27 cellular contexts compared by ENCODE assay signal in genomic region chr4:4913147-4913561, GRCh38. TPM values are rescaled to one million over a fixed set of nuclear protein-coding genes. Genes with fewer than 3 reads are reported as not detected.
DNase-seq lines count a peak whose midpoint lies in the region; ATAC-seq and TF ChIP-seq lines count a peak whose summit lies in the region.
"Had no signal": no experiment of that assay in that cellular context is flagged by ENCODE, and none has a peak within 500 bp of the region (broad histone marks: within the 10 kb centered on the region; RNA-seq: fewer than 3 reads in every experiment).

No MANE protein-coding gene starts in this region.

- 71% methylated on average over 2 of the region's 2 CpGs for WGBS in right cardiac atrium

- TF ChIP-seq POLR2A in gastrocnemius medialis (IDR thresholded peaks at IDR 0.05), result no peak

- in situ Hi-C loops in gastrocnemius medialis (cut with MboI; ENCODE audit: low sequenced_read_pairs in 4 of 4), result no loop called here

- H3K27me3 ChIP-seq in right cardiac atrium (ENCODE audit: control insufficient read depth, insufficient read depth) (no peaks in the 10 kb centered on the region), gastrocnemius medialis (no peaks in the 10 kb centered on the region)
- H3K27me3 ChIP-seq: Peyer's patch had no signal

- H3K27ac ChIP-seq in right cardiac atrium (ENCODE audit: low read length) (peak overlapping the region; percentile 3), gastrocnemius medialis (peak overlapping the region in 1 of 4 donors; percentile 50)
- H3K27ac ChIP-seq: HL-60, Peyer's patch had no signal

- TF ChIP-seq CTCF in gastrocnemius medialis (IDR thresholded peaks at IDR 0.05 in 4 of 5, conservative IDR thresholded peaks at IDR 0.05 in 1 of 5) (no peak), omental fat pad (IDR thresholded peaks at IDR 0.05) (no peak)

- ATAC-seq in Right ventricle myocardium superior (ENCODE audit: poor library complexity) (peak; percentile 76), right cardiac atrium (peak in 1 of 2 donors; percentile 61), gastrocnemius medialis (peak; percentile 77 to 82), omental fat pad (ENCODE audit: low FRiP score) (no peak), GM21367 (IDR thresholded peaks at IDR 0.05; ENCODE audit: unreplicated experiment) (no peak)
- ATAC-seq: CD8-positive, alpha-beta T cell; GM23338; HepG2 had no signal

- no peaks in the 10 kb centered on the region for H3K4me1 ChIP-seq in right cardiac atrium (ENCODE audit: control insufficient read depth, insufficient read depth, low read length)
- no peaks in the 10 kb centered on the region for H3K4me1 ChIP-seq in gastrocnemius medialis
- H3K4me1 ChIP-seq: HAP-1, Peyer's patch had no signal

- no peaks in the 10 kb centered on the region for H3K9me3 ChIP-seq in right cardiac atrium (ENCODE audit: control insufficient read depth, low read length)
- H3K9me3 ChIP-seq in gastrocnemius medialis, result no peaks in the 10 kb centered on the region
- H3K9me3 ChIP-seq: HAP-1, Peyer's patch had no signal

- no peak overlapping the region for H3K4me3 ChIP-seq in right cardiac atrium (ENCODE audit: low read length)
- H3K4me3 ChIP-seq in gastrocnemius medialis, result no peak overlapping the region
- H3K4me3 ChIP-seq: GM23338, HAP-1, Peyer's patch had no signal

- intact Hi-C loops in Right ventricle myocardium superior (cut with DNase I) (no loop called here), cardiac septum (cut with DNase I) (no loop called here), right cardiac atrium (cut with DNase I) (no loop called here), gastrocnemius medialis (cut with DNase I; ENCODE audit: low total_unique reads) (no loop called here)

- DNase-seq in Right ventricle myocardium superior, result peak; percentile 57
- no peak for DNase-seq in cardiac septum (ENCODE audit: low spot score)
- DNase-seq in right cardiac atrium, result peak; percentile 18 to 61 (median 60)
- DNase-seq in gastrocnemius medialis, result peak; percentile 47 to 79
- no peak for DNase-seq in COR-L47 (lab: John Stamatoyannopoulos, UW)
- no peak for DNase-seq in GM19238 (ENCODE audit: insufficient read length, low spot score)
- DNase-seq in omental fat pad (ENCODE audit: low spot score), result no peak
- DNase-seq: AML-193; C1 segment of cervical spinal cord; Calu3; CD8-positive, alpha-beta T cell; DMS153; KBM-7; MM.1S; NCI-H1048; NCI-H1417 treated with DMSO at 0.1 percent for 48 hours; NCI-H1930; NCI-H2227 treated with DMSO at 0.1 percent for 48 hours; NCI-H510A treated with DMSO at 0.1 percent for 48 hours; NCI-H748 treated with DMSO at 0.1 percent for 48 hours; NK-92 treated with Interleukin-12 subunit alpha and Interleukin-12 subunit beta, amount 100 ng/mL, for 24 hours; Peyer's patch had no signal

- no peaks in the 10 kb centered on the region for H3K36me3 ChIP-seq in gastrocnemius medialis
- H3K36me3 ChIP-seq: HAP-1, Peyer's patch had no signal

RNA-seq across cellular contexts. Expression of gene MSX1, which starts 53.7 kb away (rescaled TPM):
- 3.9 TPM for total RNA-seq in Right ventricle myocardium superior
- 5.0 TPM for total RNA-seq in cardiac septum
- 1 to 10 TPM; 1.8 to 2.8 (median 2.1) TPM for total RNA-seq in right cardiac atrium
- polyA plus RNA-seq in right cardiac atrium, result 3.6 TPM
- 1 to 10 TPM; 1.2 to 4.4 (median 2.5) TPM for total RNA-seq in gastrocnemius medialis
- 10 to 100 TPM in 3 of 4 donors, 1 to 10 TPM in 1; 9.7 to 20.5 (median 14.2) TPM for total RNA-seq in omental fat pad
- total RNA-seq: CD8-positive, alpha-beta T cell; GM23338; Peyer's patch had no signal

Comparison
In these comparisons a context has a peak if more than half of its experiments do, and no peak if none do; other contexts are left out.
1. DNase-seq: peak in Right ventricle myocardium superior (single experiment), right cardiac atrium (3 of 3) and gastrocnemius medialis (2 of 2); none in cardiac septum (single experiment), COR-L47 (single experiment), GM19238 (single experiment) and omental fat pad (single experiment).
2. ATAC-seq: peak in Right ventricle myocardium superior (single experiment) and gastrocnemius medialis (2 of 2); none in omental fat pad (single experiment) and GM21367 (single experiment).